ENCODE assay signal across 1 cellular context in the genomic region with DNA sequence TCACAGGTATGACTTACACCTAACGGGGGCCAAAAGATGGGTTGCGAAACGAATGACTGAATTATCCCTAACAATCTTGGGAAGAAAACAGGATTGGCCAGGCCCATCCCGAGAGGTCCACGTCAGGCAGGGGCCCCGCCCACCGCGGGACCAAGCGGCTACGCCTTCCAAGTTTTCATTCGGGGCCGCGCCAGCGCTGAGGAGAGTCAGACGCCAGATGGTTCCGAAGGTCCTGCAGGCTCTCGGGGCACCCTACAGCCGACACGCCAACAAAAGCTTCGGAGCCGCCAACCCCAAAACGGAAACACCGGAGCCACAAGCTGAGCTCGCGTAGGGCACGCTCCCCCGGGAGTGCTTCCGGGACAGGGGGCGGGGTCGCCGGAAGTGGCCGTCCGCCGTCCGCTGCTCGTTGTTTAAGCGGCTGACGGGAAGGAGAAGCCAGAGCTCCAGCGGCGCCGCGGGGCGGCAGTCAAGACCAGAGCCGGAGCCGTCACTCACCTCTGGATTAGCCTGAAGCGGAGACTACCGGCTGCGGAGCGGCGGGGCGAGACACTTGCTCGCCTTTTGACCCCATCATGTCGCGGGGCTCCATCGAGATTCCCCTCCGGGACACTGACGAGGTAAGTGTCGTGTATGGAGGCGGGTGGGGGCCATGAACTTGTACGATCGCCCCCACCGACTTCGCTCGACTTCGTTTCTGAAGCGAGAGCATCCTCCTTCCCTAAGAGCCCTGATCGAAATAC.
TF ChIP-seq lines count a peak whose summit lies in the region.

A gene (plus strand): TSS at position 409 of the 743 bp plus-strand sequence. CDS start 167 bp downstream, at position 576.

TF ChIP-seq in H1, 55 proteins besides CTCF, POLR2A, EP300 and RAD21:
- peak; percentile 32 for TF ChIP-seq CTBP2 (IDR thresholded peaks at IDR 0.05; ENCODE audit: borderline replicate concordance, insufficient read depth, insufficient read length, low read length)
- TF ChIP-seq CEBPB (IDR thresholded peaks at IDR 0.05; ENCODE audit: low read depth, low read length): peak; percentile 97
- TF ChIP-seq CBX5 (IDR thresholded peaks at IDR 0.05; ENCODE audit: low read depth, low read length): no peak
- no peak for TF ChIP-seq SIX5 (IDR thresholded peaks at IDR 0.05; ENCODE audit: low read depth, low read length)
- TF ChIP-seq HDAC2 (IDR thresholded peaks at IDR 0.05; ENCODE audit: borderline replicate concordance in 1 of 2, low read depth in 2 of 2, low read length in 2 of 2): no peak
- TF ChIP-seq SP1 (IDR thresholded peaks at IDR 0.05; ENCODE audit: low read depth, low read length): no peak
- TF ChIP-seq JUND (IDR thresholded peaks at IDR 0.05; ENCODE audit: low read length): no peak
- peak; percentile 58 for TF ChIP-seq TAF7 (optimal IDR thresholded peaks at IDR 0.05; ENCODE audit: borderline replicate concordance, low read depth, low read length)
- no peak for TF ChIP-seq POU5F1 (IDR thresholded peaks at IDR 0.05; ENCODE audit: low read depth, low read length)
- no peak for TF ChIP-seq BCL11A (IDR thresholded peaks at IDR 0.05; ENCODE audit: low read depth in 2 of 2, low read length in 2 of 2)
- peak; percentile 88 to 91; a peak in 3 of 4 replicates for TF ChIP-seq SIN3A (conservative IDR thresholded peaks at IDR 0.05 in 1 of 2, IDR thresholded peaks at IDR 0.05 in 1 of 2; ENCODE audit: low read depth in 1 of 2, low read length in 2 of 2)
- TF ChIP-seq, protein P1, sequence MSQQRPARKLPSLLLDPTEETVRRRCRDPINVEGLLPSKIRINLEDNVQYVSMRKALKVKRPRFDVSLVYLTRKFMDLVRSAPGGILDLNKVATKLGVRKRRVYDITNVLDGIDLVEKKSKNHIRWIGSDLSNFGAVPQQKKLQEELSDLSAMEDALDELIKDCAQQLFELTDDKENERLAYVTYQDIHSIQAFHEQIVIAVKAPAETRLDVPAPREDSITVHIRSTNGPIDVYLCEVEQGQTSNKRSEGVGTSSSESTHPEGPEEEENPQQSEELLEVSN (IDR thresholded peaks at IDR 0.05): peak; percentile 43
- no peak for TF ChIP-seq NRF1 (IDR thresholded peaks at IDR 0.05; ENCODE audit: low read depth, low read length)
- TF ChIP-seq RFX5 (IDR thresholded peaks at IDR 0.05; ENCODE audit: borderline replicate concordance, low read depth, low read length): no peak
- TF ChIP-seq BACH1 (IDR thresholded peaks at IDR 0.05; ENCODE audit: low read length): no peak
- TF ChIP-seq BRCA1 (IDR thresholded peaks at IDR 0.05; ENCODE audit: low read depth, low read length): no peak
- no peak for TF ChIP-seq TEAD4 (IDR thresholded peaks at IDR 0.05; ENCODE audit: low read depth, low read length)
- TF ChIP-seq RXRA (IDR thresholded peaks at IDR 0.05; ENCODE audit: insufficient read depth, low read depth, low read length): no peak
- peak; percentile 93 for TF ChIP-seq TAF1 (IDR thresholded peaks at IDR 0.05; ENCODE audit: low read depth, low read length)
- TF ChIP-seq KDM4A (IDR thresholded peaks at IDR 0.05; ENCODE audit: low read depth, low read length, severe bottlenecking): peak; percentile 83
- TF ChIP-seq NANOG (IDR thresholded peaks at IDR 0.05; ENCODE audit: insufficient read depth, low read depth, low read length, poor library complexity, severe bottlenecking): peak; percentile 27
- peak; percentile 48 for TF ChIP-seq CREB1 (IDR thresholded peaks at IDR 0.05)
- TF ChIP-seq, protein P2, sequence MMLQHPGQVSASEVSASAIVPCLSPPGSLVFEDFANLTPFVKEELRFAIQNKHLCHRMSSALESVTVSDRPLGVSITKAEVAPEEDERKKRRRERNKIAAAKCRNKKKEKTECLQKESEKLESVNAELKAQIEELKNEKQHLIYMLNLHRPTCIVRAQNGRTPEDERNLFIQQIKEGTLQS (IDR thresholded peaks at IDR 0.05; ENCODE audit: insufficient read depth, low read depth, low read length): no peak
- no peak for TF ChIP-seq SUZ12 (IDR thresholded peaks at IDR 0.05; ENCODE audit: low read length)
- TF ChIP-seq, protein P3, sequence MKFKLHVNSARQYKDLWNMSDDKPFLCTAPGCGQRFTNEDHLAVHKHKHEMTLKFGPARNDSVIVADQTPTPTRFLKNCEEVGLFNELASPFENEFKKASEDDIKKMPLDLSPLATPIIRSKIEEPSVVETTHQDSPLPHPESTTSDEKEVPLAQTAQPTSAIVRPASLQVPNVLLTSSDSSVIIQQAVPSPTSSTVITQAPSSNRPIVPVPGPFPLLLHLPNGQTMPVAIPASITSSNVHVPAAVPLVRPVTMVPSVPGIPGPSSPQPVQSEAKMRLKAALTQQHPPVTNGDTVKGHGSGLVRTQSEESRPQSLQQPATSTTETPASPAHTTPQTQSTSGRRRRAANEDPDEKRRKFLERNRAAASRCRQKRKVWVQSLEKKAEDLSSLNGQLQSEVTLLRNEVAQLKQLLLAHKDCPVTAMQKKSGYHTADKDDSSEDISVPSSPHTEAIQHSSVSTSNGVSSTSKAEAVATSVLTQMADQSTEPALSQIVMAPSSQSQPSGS (IDR thresholded peaks at IDR 0.05; ENCODE audit: low read length): no peak
- peak; percentile 69; the same call in 1 of the 2 replicates for TF ChIP-seq SP4 (IDR thresholded peaks at IDR 0.05; ENCODE audit: low read length)
- no peak for TF ChIP-seq MAFK (IDR thresholded peaks at IDR 0.05; ENCODE audit: low read depth, low read length)
- TF ChIP-seq GABPA (IDR thresholded peaks at IDR 0.05; ENCODE audit: borderline replicate concordance, insufficient read depth, low read length): peak; percentile 97
- no peak for TF ChIP-seq ZNF274 (IDR thresholded peaks at IDR 0.05; ENCODE audit: borderline replicate concordance, extremely low read depth, low read length)
- no peak for TF ChIP-seq CHD2 (IDR thresholded peaks at IDR 0.05; ENCODE audit: low read length)
- peak; percentile 78 for TF ChIP-seq TBP (IDR thresholded peaks at IDR 0.05; ENCODE audit: low read depth, low read length)
- TF ChIP-seq POLR2AphosphoS5 (IDR thresholded peaks at IDR 0.05; ENCODE audit: low read depth, low read length): peak; percentile 78; the same call in 1 of the 2 replicates
- TF ChIP-seq, protein P4, sequence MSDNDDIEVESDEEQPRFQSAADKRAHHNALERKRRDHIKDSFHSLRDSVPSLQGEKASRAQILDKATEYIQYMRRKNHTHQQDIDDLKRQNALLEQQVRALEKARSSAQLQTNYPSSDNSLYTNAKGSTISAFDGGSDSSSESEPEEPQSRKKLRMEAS (IDR thresholded peaks at IDR 0.05): peak; percentile 83
- TF ChIP-seq YY1 (IDR thresholded peaks at IDR 0.05; ENCODE audit: low read depth, low read length): no peak
- TF ChIP-seq SP2 (IDR thresholded peaks at IDR 0.05; ENCODE audit: low read length): no peak
- TF ChIP-seq GTF2F1 (IDR thresholded peaks at IDR 0.05; ENCODE audit: borderline replicate concordance, low read depth, low read length): no peak
- TF ChIP-seq PHF8 (conservative IDR thresholded peaks at IDR 0.05; ENCODE audit: low read depth, low read length): peak; percentile 91
- no peak for TF ChIP-seq SIRT6 (IDR thresholded peaks at IDR 0.05; ENCODE audit: low read length)
- no peak for TF ChIP-seq JUN (IDR thresholded peaks at IDR 0.05; ENCODE audit: low read depth, low read length)
- TF ChIP-seq RBBP5 (IDR thresholded peaks at IDR 0.05; ENCODE audit: borderline replicate concordance, low read depth, low read length): no peak; the same call in none of the 2 replicates
- TF ChIP-seq EGR1 (IDR thresholded peaks at IDR 0.05; ENCODE audit: borderline replicate concordance, low read depth, low read length): 0 out of 2 replicates have a peak, but pooled peaks have one; percentile 42
- peak; percentile 95 for TF ChIP-seq SAP30 (IDR thresholded peaks at IDR 0.05; ENCODE audit: insufficient read depth, insufficient replicate concordance, low read length)
- TF ChIP-seq ASH2L (IDR thresholded peaks at IDR 0.05; ENCODE audit: low read length): peak; percentile 98
- TF ChIP-seq RNF2 (IDR thresholded peaks at IDR 0.05; ENCODE audit: borderline replicate concordance, low read depth, low read length, missing control alignments, poor library complexity, severe bottlenecking): no peak
- TF ChIP-seq SRF (IDR thresholded peaks at IDR 0.05; ENCODE audit: low read depth, low read length): no peak
